In genomic region chr22:46192210-46192993, GRCh38 we compare ENCODE assay signal across 16 cellular contexts.
"Had no signal": no experiment of that assay in that cellular context is flagged by ENCODE, and none has a peak within 500 bp of the region (broad histone marks: within the 10 kb centered on the region; RNA-seq: fewer than 3 reads in every experiment).

No MANE protein-coding gene starts in this region.

- H3K4me3 ChIP-seq: adrenal gland, gastroesophageal sphincter, hepatocyte, right atrium auricular region, tibial nerve, vagina had no signal

- ATAC-seq: activated CD4-positive, alpha-beta T cell treated with anti-CD3 and anti-CD28 coated beads for 36 hours; activated CD8-positive, alpha-beta memory T cell treated with anti-CD3 and anti-CD28 coated beads, Interleukin-2, amount 10 ng/mL, durations not matched to agents 7 days and 5 days; gastroesophageal sphincter; left ventricle myocardium superior had no signal

- H3K79me2 ChIP-seq: hepatocyte had no signal

- H3K9me3 ChIP-seq: gastroesophageal sphincter, right atrium auricular region, vagina had no signal

- H2AFZ ChIP-seq: hepatocyte had no signal

- DNase-seq: activated CD4-positive, alpha-beta memory T cell treated with anti-CD3 and anti-CD28 coated beads for 36 hours; activated CD4-positive, alpha-beta T cell treated with anti-CD3 and anti-CD28 coated beads for 36 hours; activated CD8-positive, alpha-beta memory T cell treated with anti-CD3 and anti-CD28 coated beads, Interleukin-2, amount 10 ng/mL, durations not matched to agents 7 days and 5 days; activated naive CD4-positive, alpha-beta T cell treated with anti-CD3 and anti-CD28 coated beads, Interleukin-2, amount 10 ng/mL, durations not matched to agents 7 days and 5 days; activated T-cell treated with anti-CD3 and anti-CD28 coated beads, Interleukin-2, amount 50 U/mL, for 24 hours; left ventricle myocardium superior; occipital lobe; stimulated activated CD4-positive, alpha-beta T cell treated with anti-CD3 and anti-CD28 coated beads, Interleukin-15, amount 100 ng/mL, for 24 hours; stimulated activated CD4-positive, alpha-beta T cell treated with anti-CD3 and anti-CD28 coated beads, Interleukin-4, amount 100 ng/mL, for 1 hour; stimulated activated naive CD4-positive, alpha-beta T cell had no signal

- H3K27ac ChIP-seq: adrenal gland, gastroesophageal sphincter, hepatocyte, right atrium auricular region, tibial nerve, vagina had no signal

- H3K36me3 ChIP-seq: adrenal gland, vagina had no signal

- H3K4me1 ChIP-seq: adrenal gland, gastroesophageal sphincter, vagina had no signal

- H3K27me3 ChIP-seq: adrenal gland, gastroesophageal sphincter, hepatocyte, right atrium auricular region, tibial nerve, vagina had no signal

- H3K4me2 ChIP-seq: hepatocyte had no signal
